Comparison of ENCODE assay signal across 8 cellular contexts in genomic region chr4:4289930-4290850, GRCh38. TPM values are rescaled to one million over a fixed set of nuclear protein-coding genes. Genes with fewer than 3 reads are reported as not detected.
DNase-seq lines count a peak whose midpoint lies in the region; ATAC-seq lines count a peak whose summit lies in the region.

A gene with protein sequence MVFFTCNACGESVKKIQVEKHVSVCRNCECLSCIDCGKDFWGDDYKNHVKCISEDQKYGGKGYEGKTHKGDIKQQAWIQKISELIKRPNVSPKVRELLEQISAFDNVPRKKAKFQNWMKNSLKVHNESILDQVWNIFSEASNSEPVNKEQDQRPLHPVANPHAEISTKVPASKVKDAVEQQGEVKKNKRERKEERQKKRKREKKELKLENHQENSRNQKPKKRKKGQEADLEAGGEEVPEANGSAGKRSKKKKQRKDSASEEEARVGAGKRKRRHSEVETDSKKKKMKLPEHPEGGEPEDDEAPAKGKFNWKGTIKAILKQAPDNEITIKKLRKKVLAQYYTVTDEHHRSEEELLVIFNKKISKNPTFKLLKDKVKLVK (minus strand): TSS chr4:4290154. CDS start chr4:4283742, 6,412 bp downstream.
ZBTB49 (plus strand) TSS chr4:4290251; CDS start chr4:4299946, 9,695 bp downstream.

- H3K4me1 Mint-ChIP-seq in activated T-cell treated with anti-CD3 and anti-CD28 coated beads, Interleukin-2, amount 50 U/mL, for 24 hours (ENCODE audit: low read depth): peaks cover 61% of the 10 kb centered on the region

- peak within 1 kb of the TSS; percentile 86 to 93 for H3K4me3 ChIP-seq in esophagus (ENCODE audit: low read depth in 1 of 2, low read length in 2 of 2)
- peak within 1 kb of the TSS; percentile 71 for H3K4me3 ChIP-seq in mucosa of stomach (ENCODE audit: low read length)

- H3K27ac Mint-ChIP-seq in activated T-cell treated with anti-CD3 and anti-CD28 coated beads, Interleukin-2, amount 50 U/mL, for 24 hours: peak within 1 kb of the TSS; percentile 94

- peak within 1 kb of the TSS; percentile 66 for H3K9ac ChIP-seq in mucosa of stomach (ENCODE audit: low read length)

- peak; percentile 78 for ATAC-seq in GM21515 (IDR thresholded peaks at IDR 0.05; ENCODE audit: unreplicated experiment)

- peak within 1 kb of the TSS; percentile 97 for H3K4me3 Mint-ChIP-seq in activated T-cell treated with anti-CD3 and anti-CD28 coated beads, Interleukin-2, amount 50 U/mL, for 24 hours

- 0% methylated on average over 76 to 78 of the region's 78 CpGs for WGBS in esophagus, 2 donors

- H3K9me3 ChIP-seq in esophagus (ENCODE audit: control insufficient read depth in 2 of 2, insufficient read depth in 1 of 2, low read depth in 1 of 2, low read length in 1 of 2) (no peaks in the 10 kb centered on the region), mucosa of stomach (ENCODE audit: control insufficient read depth, low read length) (no peaks in the 10 kb centered on the region)

- peak within 1 kb of the TSS; percentile 66 to 80 for H3K27ac ChIP-seq in esophagus (ENCODE audit: low read depth in 2 of 2, low read length in 1 of 2)

- H3K27me3 Mint-ChIP-seq in activated T-cell treated with anti-CD3 and anti-CD28 coated beads, Interleukin-2, amount 50 U/mL, for 24 hours: no peaks in the 10 kb centered on the region

- H3K4me1 ChIP-seq in esophagus (ENCODE audit: control insufficient read depth in 2 of 2, insufficient read depth in 2 of 2, low read length in 1 of 2): peaks cover 0 to 7% of the 10 kb centered on the region in 2 donors
- peaks cover 10% of the 10 kb centered on the region for H3K4me1 ChIP-seq in mucosa of stomach (ENCODE audit: control insufficient read depth, insufficient read depth, low read length)

- H3K27me3 ChIP-seq in esophagus (ENCODE audit: control insufficient read depth in 1 of 2, insufficient read depth in 2 of 2, low read length in 2 of 2): no peaks in the 10 kb centered on the region
- no peaks in the 10 kb centered on the region for H3K27me3 ChIP-seq in mucosa of stomach (ENCODE audit: control insufficient read depth, insufficient read depth, low read length)

- H3K9me3 Mint-ChIP-seq in activated T-cell treated with anti-CD3 and anti-CD28 coated beads, Interleukin-2, amount 50 U/mL, for 24 hours: no peaks in the 10 kb centered on the region

- peaks cover 63% of the 10 kb centered on the region for H3K36me3 Mint-ChIP-seq in activated T-cell treated with anti-CD3 and anti-CD28 coated beads, Interleukin-2, amount 50 U/mL, for 24 hours (ENCODE audit: low read depth)

- DNase-seq in DMS153 (lab: John Stamatoyannopoulos, UW) (peak; percentile 30), HuH-7 (ENCODE audit: low spot score) (peak; percentile 90), OCI-M1 (lab: John Stamatoyannopoulos, UW) (peak; percentile 94)
- peak; percentile 99 for DNase-seq in activated T-cell treated with anti-CD3 and anti-CD28 coated beads, Interleukin-2, amount 50 U/mL, for 24 hours
- DNase-seq in stimulated activated CD8-positive, alpha-beta memory T cell treated with anti-CD3 and anti-CD28 coated beads, Interleukin-4, amount 100 ng/mL, for 4 hours (ENCODE audit: low read depth in 2 of 2, low spot score in 1 of 2): peak; percentile 93 to 97

- H3K36me3 ChIP-seq in esophagus (ENCODE audit: control insufficient read depth in 2 of 2, insufficient read depth in 2 of 2, low read length in 1 of 2) (peaks cover 0 to under 1% of the 10 kb centered on the region in 2 donors), mucosa of stomach (ENCODE audit: control insufficient read depth, insufficient read depth, low read length) (no peaks in the 10 kb centered on the region)

RNA-seq across cellular contexts. Expression of the first gene that starts in this region (rescaled TPM):
- polyA plus RNA-seq in esophagus: 10 to 100 TPM; 15.7 to 17.2 TPM

RNA-seq across cellular contexts. Expression of gene ZBTB49, which starts in this region (rescaled TPM):
- polyA plus RNA-seq in esophagus: 1 to 10 TPM; 1.5 to 2.0 TPM

Comparison
In these comparisons a context has a peak if more than half of its experiments do, and no peak if none do; other contexts are left out.
1. Peak in every context shown above with its lines: DNase-seq, ATAC-seq, H3K4me3 ChIP-seq and H3K27ac ChIP-seq.
2. DNase-seq: peak in every context shown above with its lines; median percentile 99 in activated T-cell treated with anti-CD3 and anti-CD28 coated beads, Interleukin-2, amount 50 U/mL, for 24 hours; 95 in stimulated activated CD8-positive, alpha-beta memory T cell treated with anti-CD3 and anti-CD28 coated beads, Interleukin-4, amount 100 ng/mL, for 4 hours; 94 in OCI-M1; 90 in HuH-7; 30 in DMS153.